Comparison of ENCODE assay signal across 28 cellular contexts in genomic region chr7:90739731-90740130, GRCh38.
"Had no signal": no experiment of that assay in that cellular context is flagged by ENCODE, and none has a peak within 500 bp of the region (broad histone marks: within the 10 kb centered on the region; RNA-seq: fewer than 3 reads in every experiment).

No MANE protein-coding gene starts in this region.

- H3K9me3 ChIP-seq: colonic mucosa, esophagus muscularis mucosa, gastroesophageal sphincter, heart left ventricle, left lung, right atrium auricular region, thoracic aorta, tibial nerve, upper lobe of left lung had no signal

- H3K36me3 ChIP-seq: colonic mucosa, right atrium auricular region, thoracic aorta had no signal

- H3K27me3 ChIP-seq: colonic mucosa, esophagus muscularis mucosa, foreskin keratinocyte, gastroesophageal sphincter, heart left ventricle, hepatocyte, left lung, right atrium auricular region, tibial nerve, upper lobe of left lung had no signal

- DNase-seq: colonic mucosa; effector memory CD4-positive, alpha-beta T cell; foreskin keratinocyte; heart left ventricle; left cardiac atrium; left lung; mesendoderm; midbrain; naive thymus-derived CD8-positive, alpha-beta T cell; nephron progenitor cell; occipital lobe; stimulated activated CD4-positive, alpha-beta T cell treated with anti-CD3 and anti-CD28 coated beads, Interleukin-12 subunit alpha, Interleukin-12 subunit beta, amount 100 ng/mL, for 4 hours; stimulated activated CD4-positive, alpha-beta T cell treated with anti-CD3 and anti-CD28 coated beads, Interleukin-2, amount 100 ng/mL, for 24 hours; stimulated activated CD4-positive, alpha-beta T cell treated with anti-CD3 and anti-CD28 coated beads, Interleukin-4, amount 100 ng/mL, for 24 hours; upper lobe of left lung had no signal

- H3K79me2 ChIP-seq: parathyroid adenoma had no signal

- H3K4me3 ChIP-seq: colonic mucosa, esophagus muscularis mucosa, gastroesophageal sphincter, heart left ventricle, hepatocyte, left lung, right atrium auricular region, smooth muscle cell, thoracic aorta, tibial nerve, upper lobe of left lung had no signal

- ATAC-seq: foreskin keratinocyte; gastroesophageal sphincter; heart left ventricle; left cardiac atrium; left lung; naive thymus-derived CD8-positive, alpha-beta T cell; sciatic nerve; stimulated activated effector memory CD8-positive, alpha-beta T cell treated with anti-CD3 and anti-CD28 coated beads, Interleukin-12 subunit alpha, Interleukin-12 subunit beta, amount 100 ng/mL, for 72 hours had no signal

- H3K27me3 Mint-ChIP-seq: dendritic cell treated with granulocyte-macrophage colony-stimulating factor and Interleukin-4, amounts not matched to agents 40 ng/mL and 50 ng/mL, for 4 days; naive thymus-derived CD8-positive, alpha-beta T cell; progenitor cell of endocrine pancreas; stimulated activated naive CD8-positive, alpha-beta T cell treated with anti-CD3 and anti-CD28 coated beads, Interleukin-15, Interleukin-2, amounts not matched to agents 100 ng/mL and 50 ng/mL, for 24 hours had no signal

- H3K9me3 Mint-ChIP-seq: stimulated activated naive CD8-positive, alpha-beta T cell treated with anti-CD3 and anti-CD28 coated beads, Interleukin-15, Interleukin-2, amounts not matched to agents 100 ng/mL and 50 ng/mL, for 24 hours had no signal

- H3K27ac ChIP-seq: colonic mucosa, esophagus muscularis mucosa, foreskin keratinocyte, gastroesophageal sphincter, heart left ventricle, hepatocyte, left lung, parathyroid adenoma, right atrium auricular region, thoracic aorta, tibial nerve, upper lobe of left lung had no signal

- H3K27ac Mint-ChIP-seq: dendritic cell treated with granulocyte-macrophage colony-stimulating factor and Interleukin-4, amounts not matched to agents 40 ng/mL and 50 ng/mL, for 4 days; naive thymus-derived CD8-positive, alpha-beta T cell; nephron progenitor cell; progenitor cell of endocrine pancreas; stimulated activated effector memory CD8-positive, alpha-beta T cell treated with anti-CD3 and anti-CD28 coated beads, Interleukin-12 subunit alpha, Interleukin-12 subunit beta, amount 100 ng/mL, for 72 hours; stimulated activated naive CD8-positive, alpha-beta T cell treated with anti-CD3 and anti-CD28 coated beads, Interleukin-15, Interleukin-2, amounts not matched to agents 100 ng/mL and 50 ng/mL, for 24 hours had no signal

- H3K4me3 Mint-ChIP-seq: dendritic cell treated with granulocyte-macrophage colony-stimulating factor and Interleukin-4, amounts not matched to agents 40 ng/mL and 50 ng/mL, for 4 days; naive thymus-derived CD8-positive, alpha-beta T cell; nephron progenitor cell; stimulated activated effector memory CD8-positive, alpha-beta T cell treated with anti-CD3 and anti-CD28 coated beads, Interleukin-12 subunit alpha, Interleukin-12 subunit beta, amount 100 ng/mL, for 72 hours; stimulated activated naive CD8-positive, alpha-beta T cell treated with anti-CD3 and anti-CD28 coated beads, Interleukin-15, Interleukin-2, amounts not matched to agents 100 ng/mL and 50 ng/mL, for 24 hours had no signal

- H3K4me1 Mint-ChIP-seq: nephron progenitor cell; stimulated activated effector memory CD8-positive, alpha-beta T cell treated with anti-CD3 and anti-CD28 coated beads, Interleukin-12 subunit alpha, Interleukin-12 subunit beta, amount 100 ng/mL, for 72 hours had no signal

- H3K4me1 ChIP-seq: colonic mucosa, esophagus muscularis mucosa, gastroesophageal sphincter, parathyroid adenoma, right atrium auricular region, tibial nerve had no signal

- H2AFZ ChIP-seq: hepatocyte, parathyroid adenoma had no signal

- H3K9ac ChIP-seq: parathyroid adenoma had no signal

- H3K36me3 Mint-ChIP-seq: naive thymus-derived CD8-positive, alpha-beta T cell; stimulated activated effector memory CD8-positive, alpha-beta T cell treated with anti-CD3 and anti-CD28 coated beads, Interleukin-12 subunit alpha, Interleukin-12 subunit beta, amount 100 ng/mL, for 72 hours had no signal

- H3K4me2 ChIP-seq: hepatocyte, smooth muscle cell had no signal
